In the genomic region with DNA sequence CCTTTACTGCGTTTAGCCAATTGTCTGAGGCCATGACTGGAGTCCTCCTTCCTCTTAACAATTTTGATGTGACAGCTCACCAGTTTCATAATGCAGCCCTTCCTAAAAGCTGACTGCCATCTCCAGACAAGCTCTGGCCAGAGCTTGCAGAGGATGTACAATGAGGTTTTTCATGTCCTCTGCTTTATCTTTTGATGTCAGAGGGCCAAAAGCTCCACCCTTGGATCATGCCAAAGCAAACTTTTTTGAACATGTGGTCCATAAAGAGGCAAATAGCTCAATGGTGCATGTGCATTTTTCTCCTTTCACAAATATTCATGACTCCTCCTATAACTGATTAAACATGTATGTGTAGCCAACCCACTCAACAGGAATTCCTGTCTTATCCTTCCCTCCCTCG, we compare ENCODE assay signal across 21 cellular contexts.
"Had no signal": no experiment of that assay in that cellular context is flagged by ENCODE, and none has a peak within 500 bp of the region (broad histone marks: within the 10 kb centered on the region; RNA-seq: fewer than 3 reads in every experiment).

No MANE protein-coding gene starts in this region.

- H3K36me3 Mint-ChIP-seq: naive B cell; stimulated activated effector memory CD8-positive, alpha-beta T cell treated with anti-CD3 and anti-CD28 coated beads, Interleukin-12 subunit alpha, Interleukin-12 subunit beta, amount 100 ng/mL, for 72 hours had no signal

- ATAC-seq: activated T-cell treated with anti-CD3 and anti-CD28 coated beads, Interleukin-2, amount 50 U/mL, for 72 hours; left lobe of liver; right lobe of liver; stimulated activated effector memory CD8-positive, alpha-beta T cell treated with anti-CD3 and anti-CD28 coated beads, Interleukin-12 subunit alpha, Interleukin-12 subunit beta, amount 100 ng/mL, for 72 hours; stimulated activated naive CD8-positive, alpha-beta T cell treated with anti-CD3 and anti-CD28 coated beads, Interleukin-15, amount 100 ng/mL, for 72 hours; WTC11 had no signal

- H3K27me3 Mint-ChIP-seq: naive B cell; stimulated activated naive CD8-positive, alpha-beta T cell treated with anti-CD3 and anti-CD28 coated beads, Interleukin-15, amount 100 ng/mL, for 72 hours had no signal

- H3K9me3 Mint-ChIP-seq: activated naive CD4-positive, alpha-beta T cell treated with anti-CD3 and anti-CD28 coated beads for 36 hours; activated T-cell treated with anti-CD3 and anti-CD28 coated beads, Interleukin-2, amount 50 U/mL, for 72 hours; stimulated activated naive CD8-positive, alpha-beta T cell treated with anti-CD3 and anti-CD28 coated beads, Interleukin-15, amount 100 ng/mL, for 72 hours; T-helper 1 cell treated with Interleukin-12 subunit alpha and Interleukin-12 subunit beta and Interleukin-4 antibody, amounts not matched to agents 30 μg/mL and 1 μg/mL, for 36 hours had no signal

- H3K27ac Mint-ChIP-seq: activated naive CD4-positive, alpha-beta T cell treated with anti-CD3 and anti-CD28 coated beads for 36 hours; activated T-cell treated with anti-CD3 and anti-CD28 coated beads, Interleukin-2, amount 50 U/mL, for 72 hours; stimulated activated effector memory CD8-positive, alpha-beta T cell treated with anti-CD3 and anti-CD28 coated beads, Interleukin-12 subunit alpha, Interleukin-12 subunit beta, amount 100 ng/mL, for 72 hours; T-helper 1 cell treated with Interleukin-12 subunit alpha and Interleukin-12 subunit beta and Interleukin-4 antibody, amounts not matched to agents 30 μg/mL and 1 μg/mL, for 36 hours; WTC11 had no signal

- H3K4me3 Mint-ChIP-seq: activated naive CD4-positive, alpha-beta T cell treated with anti-CD3 and anti-CD28 coated beads for 36 hours; activated T-cell treated with anti-CD3 and anti-CD28 coated beads, Interleukin-2, amount 50 U/mL, for 72 hours; naive B cell; stimulated activated effector memory CD8-positive, alpha-beta T cell treated with anti-CD3 and anti-CD28 coated beads, Interleukin-12 subunit alpha, Interleukin-12 subunit beta, amount 100 ng/mL, for 72 hours; stimulated activated naive CD8-positive, alpha-beta T cell treated with anti-CD3 and anti-CD28 coated beads, Interleukin-15, amount 100 ng/mL, for 72 hours; T-helper 1 cell treated with Interleukin-12 subunit alpha and Interleukin-12 subunit beta and Interleukin-4 antibody, amounts not matched to agents 30 μg/mL and 1 μg/mL, for 36 hours; WTC11 had no signal

- H3K4me3 ChIP-seq: lung, right lobe of liver, skin epidermis, tibial nerve had no signal

- DNase-seq: activated CD4-positive, alpha-beta T cell treated with anti-CD3 and anti-CD28 coated beads, Interleukin-2, amount 50 U/mL, for 48 hours; activated effector memory CD4-positive, alpha-beta T cell treated with Interleukin-2 at 50 U/mL for 16 hours; activated naive CD4-positive, alpha-beta T cell treated with anti-CD3 and anti-CD28 coated beads for 36 hours; activated T-cell treated with anti-CD3 and anti-CD28 coated beads, Interleukin-2, amount 50 U/mL, for 72 hours; aorta; brain microvascular endothelial cell; central memory CD4-positive, alpha-beta T cell; effector memory CD4-positive, alpha-beta T cell; naive B cell; occipital lobe; right lobe of liver; stimulated activated CD4-positive, alpha-beta T cell treated with anti-CD3 and anti-CD28 coated beads, Interleukin-2, amount 100 ng/mL, for 24 hours; stimulated activated naive CD8-positive, alpha-beta T cell treated with anti-CD3 and anti-CD28 coated beads, Interleukin-15, amount 100 ng/mL, for 72 hours; T1000 had no signal

- H3K4me1 Mint-ChIP-seq: naive B cell; stimulated activated effector memory CD8-positive, alpha-beta T cell treated with anti-CD3 and anti-CD28 coated beads, Interleukin-12 subunit alpha, Interleukin-12 subunit beta, amount 100 ng/mL, for 72 hours; stimulated activated naive CD8-positive, alpha-beta T cell treated with anti-CD3 and anti-CD28 coated beads, Interleukin-15, amount 100 ng/mL, for 72 hours; WTC11 had no signal
